Comparison of ENCODE assay signal across 8 cellular contexts in genomic region chr4:88008624-88009235, GRCh38. TPM values are rescaled to one million over a fixed set of nuclear protein-coding genes. Genes with fewer than 3 reads are reported as not detected.
DNase-seq lines count a peak whose midpoint lies in the region; ATAC-seq and TF ChIP-seq lines count a peak whose summit lies in the region.

No MANE protein-coding gene starts in this region.

- H3K9me3 ChIP-seq in BLaER1 (peaks cover 3% of the 10 kb centered on the region; the same call in 1 of the 2 replicates), HUES64 (ENCODE audit: insufficient read depth, low read depth, low read length) (no peaks in the 10 kb centered on the region), testis (no peaks in the 10 kb centered on the region)

- H3K4me2 ChIP-seq in BLaER1 = peak overlapping the region; percentile 96

- H4K20me1 ChIP-seq in BLaER1 = peaks cover 45% of the 10 kb centered on the region

- ATAC-seq in GM21423 (IDR thresholded peaks at IDR 0.05; ENCODE audit: unreplicated experiment) = no peak

- TF ChIP-seq CTCF in testis (IDR thresholded peaks at IDR 0.05) = no peak

- intact Hi-C loops in testis (cut with DNase I; ENCODE audit: low total_unique reads) = no loop called here

- peak overlapping the region; percentile 96 for H3K9ac ChIP-seq in BLaER1
- H3K9ac ChIP-seq in HUES64 (ENCODE audit: low read depth, low read length) = peak overlapping the region; percentile 88

- WGBS in HUES64 = 18% methylated on average over 3 of the region's 5 CpGs
- 9 to 13% methylated on average over 5 of the region's 5 CpGs for WGBS in testis, 2 donors

- H3K36me3 ChIP-seq in BLaER1 = no peaks in the 10 kb centered on the region
- no peaks in the 10 kb centered on the region for H3K36me3 ChIP-seq in HUES64 (ENCODE audit: insufficient read depth, low read length)
- no peaks in the 10 kb centered on the region for H3K36me3 ChIP-seq in testis (ENCODE audit: low read depth, missing control alignments)

- H3K4me3 ChIP-seq in BLaER1 (peak overlapping the region; percentile 99), HUES64 (ENCODE audit: low read length) (peak overlapping the region; percentile 83), testis (peak overlapping the region; percentile 66 to 85)

- peak; percentile 52 for DNase-seq in amniotic epithelial cell (ENCODE audit: low read depth)
- DNase-seq in kidney tubule cell (ENCODE audit: low spot score) = peak; percentile 34
- DNase-seq in testis = no peak
- DNase-seq in HK-2 (ENCODE audit: unreplicated experiment) = no peak
- DNase-seq in pons (ENCODE audit: low spot score) = no peak

- H3K4me1 ChIP-seq in BLaER1 = peaks cover 46% of the 10 kb centered on the region
- peaks cover 35% of the 10 kb centered on the region for H3K4me1 ChIP-seq in HUES64 (ENCODE audit: insufficient read depth, low read length)
- H3K4me1 ChIP-seq in testis = peaks cover 8% of the 10 kb centered on the region

- peak overlapping the region; percentile 96 for H3K27ac ChIP-seq in BLaER1
- no peak overlapping the region for H3K27ac ChIP-seq in HUES64 (ENCODE audit: low read depth, low read length)
- peak overlapping the region; percentile 85 to 86 for H3K27ac ChIP-seq in testis

- no peak for TF ChIP-seq POLR2A in testis (IDR thresholded peaks at IDR 0.05)

- H3K27me3 ChIP-seq in BLaER1 = no peaks in the 10 kb centered on the region; the same call in 1 of the 2 replicates
- peaks cover 23% of the 10 kb centered on the region for H3K27me3 ChIP-seq in HUES64 (ENCODE audit: insufficient read depth, low read length)
- no peaks in the 10 kb centered on the region for H3K27me3 ChIP-seq in testis

RNA-seq across cellular contexts. Expression of gene PKD2, which starts 1.3 kb away (rescaled TPM):
- 20.5 TPM for polyA plus RNA-seq in HUES64 (2013, experiment 1 of 2)
- 19.0 TPM for polyA plus RNA-seq in HUES64 (2013, experiment 2 of 2)
- 10 to 100 TPM; 24.6 to 52.8 TPM for total RNA-seq in testis
- polyA plus RNA-seq in testis (ENCODE audit: insufficient read depth, low read depth, low replicate concordance) = 18.7 TPM

RNA-seq across cellular contexts. Expression of gene SPP1, which starts 33.2 kb away (rescaled TPM):
- 36.8 TPM for polyA plus RNA-seq in HUES64 (2013, experiment 1 of 2)
- polyA plus RNA-seq in HUES64 (2013, experiment 2 of 2) = 34.9 TPM
- total RNA-seq in testis = 10 to 100 TPM in 1 of 2 donors, 1 to 10 TPM in 1; 5.0 to 71.7 TPM
- polyA plus RNA-seq in testis (ENCODE audit: insufficient read depth, low read depth, low replicate concordance) = 30.2 TPM

Comparison
In these comparisons a context has a peak if more than half of its experiments do, and no peak if none do; other contexts are left out.
1. DNase-seq: peak in amniotic epithelial cell (single experiment) and kidney tubule cell (single experiment); none in testis (single experiment), HK-2 (single experiment) and pons (single experiment).
2. Peak in every context shown above with its lines, with median percentiles within 50 percentile points of each other: H3K4me3 ChIP-seq.